Comparison of ENCODE assay signal across 1 cellular context in the genomic region with DNA sequence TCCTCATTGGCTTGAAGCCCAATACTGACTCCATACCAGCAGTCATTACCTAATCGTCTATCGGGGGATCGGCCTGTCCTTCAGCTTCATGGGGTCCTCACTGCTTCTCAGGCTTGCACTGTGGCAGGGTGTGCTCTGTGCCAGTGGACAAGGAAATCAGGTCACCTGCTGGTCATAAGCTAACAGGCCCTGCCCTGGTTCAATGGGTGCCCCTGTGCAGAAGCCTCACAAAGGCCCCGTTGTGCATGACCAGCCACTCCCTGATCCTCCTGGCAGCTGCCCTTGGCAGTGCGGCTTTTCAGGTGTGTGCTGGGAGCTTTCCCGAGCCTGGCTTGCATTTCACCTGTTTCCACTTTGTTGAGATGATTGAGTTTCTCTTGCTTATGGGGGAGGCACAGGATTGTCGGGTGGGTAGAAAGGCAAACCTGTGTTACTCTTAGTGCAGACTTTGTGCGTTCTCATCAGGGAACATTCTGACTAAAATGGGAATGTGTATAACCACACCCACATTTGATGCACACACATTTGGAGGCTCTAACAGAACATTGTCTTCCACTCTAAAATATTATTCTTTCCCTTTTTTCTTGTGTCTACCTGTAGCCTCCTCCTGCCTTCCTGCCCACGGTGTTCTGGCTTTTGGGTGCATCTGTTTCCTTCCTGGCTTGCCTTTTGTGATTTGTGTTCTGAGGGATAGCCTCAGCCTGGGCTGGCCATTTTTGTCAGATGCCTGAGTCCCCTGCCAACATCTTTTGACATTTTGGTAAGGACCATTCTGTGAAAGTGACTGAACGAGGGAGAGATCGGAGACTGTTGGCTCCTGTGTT.
A peak's percentile ranks its signal among the peaks of the same experiment; 100 is the strongest.
TF ChIP-seq lines count a peak whose summit lies in the region.

No MANE protein-coding gene starts in this region.

TF ChIP-seq in HCT116, 20 proteins besides CTCF, POLR2A, EP300 and RAD21:
- TF ChIP-seq, protein P1, sequence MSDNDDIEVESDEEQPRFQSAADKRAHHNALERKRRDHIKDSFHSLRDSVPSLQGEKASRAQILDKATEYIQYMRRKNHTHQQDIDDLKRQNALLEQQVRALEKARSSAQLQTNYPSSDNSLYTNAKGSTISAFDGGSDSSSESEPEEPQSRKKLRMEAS (IDR thresholded peaks at IDR 0.05), result 0 out of 2 replicates have a peak, but pooled peaks have one; percentile 41
- no peak for TF ChIP-seq ELF1 (IDR thresholded peaks at IDR 0.05; ENCODE audit: borderline replicate concordance, low read depth)
- TF ChIP-seq SP1 (IDR thresholded peaks at IDR 0.05; ENCODE audit: low read depth), result peak; percentile 54
